In genomic region chr14:37903561-37904191, GRCh38 we compare ENCODE assay signal across 1 cellular context.
TF ChIP-seq lines count a peak whose summit lies in the region.

No MANE protein-coding gene starts in this region.

TF ChIP-seq in HepG2, 621 proteins besides CTCF, POLR2A, EP300 and RAD21 (continued from another document):
- TF ChIP-seq HIC2 (CRISPR knock-in tag; IDR thresholded peaks at IDR 0.05; ENCODE audit: low read depth), result no peak
- TF ChIP-seq KAT8 (CRISPR knock-in tag; IDR thresholded peaks at IDR 0.05), result no peak
- no peak for TF ChIP-seq DZIP1 (CRISPR knock-in tag; IDR thresholded peaks at IDR 0.05)
- TF ChIP-seq ZNF101 (CRISPR knock-in tag; IDR thresholded peaks at IDR 0.05; ENCODE audit: borderline replicate concordance, low read depth), result no peak
- no peak for TF ChIP-seq SP140L (CRISPR knock-in tag; IDR thresholded peaks at IDR 0.05; ENCODE audit: borderline replicate concordance)
- no peak for TF ChIP-seq TCF7 (IDR thresholded peaks at IDR 0.05; ENCODE audit: low read depth)
- TF ChIP-seq SMC3 (IDR thresholded peaks at IDR 0.05; ENCODE audit: low read length), result peak; percentile 73
- no peak for TF ChIP-seq ZSCAN9 (CRISPR knock-in tag; IDR thresholded peaks at IDR 0.05; ENCODE audit: borderline replicate concordance)
- no peak for TF ChIP-seq AFF4 (CRISPR knock-in tag; IDR thresholded peaks at IDR 0.05)
- TF ChIP-seq ATAD3A (CRISPR knock-in tag; IDR thresholded peaks at IDR 0.05), result no peak
